8 cellular contexts compared by ENCODE assay signal in genomic region chr16:67226804-67227566, GRCh38. TPM values are rescaled to one million over a fixed set of nuclear protein-coding genes. Genes with fewer than 3 reads are reported as not detected.
DNase-seq lines count a peak whose midpoint lies in the region; ATAC-seq and TF ChIP-seq lines count a peak whose summit lies in the region.

TMEM208 (plus strand) TSS chr16:67227130; CDS start chr16:67227219, 89 bp downstream.

- no peaks in the 10 kb centered on the region for H3K27me3 ChIP-seq in CD8-positive, alpha-beta T cell (ENCODE audit: insufficient read depth, low read length)
- H3K27me3 ChIP-seq in lung (ENCODE audit: control insufficient read depth, insufficient read depth) = no peaks in the 10 kb centered on the region

- peak; percentile 98 for ATAC-seq in CD8-positive, alpha-beta T cell
- ATAC-seq in GM19463 (IDR thresholded peaks at IDR 0.05; ENCODE audit: unreplicated experiment) = peak; percentile 98
- peak; percentile 95 for ATAC-seq in lung (ENCODE audit: insufficient read depth, low FRiP score)

- H3K27ac ChIP-seq in CD8-positive, alpha-beta T cell (ENCODE audit: low read depth, low read length) = peak within 1 kb of the TSS; percentile 83
- H3K27ac ChIP-seq in lung (ENCODE audit: low read depth in 1 of 2, low read length in 1 of 2) = peak within 1 kb of the TSS; percentile 84 to 85

- DNase-seq in CD8-positive, alpha-beta T cell = peak; percentile 95 to 99 (median 98)
- DNase-seq in HS-27A (ENCODE audit: low read depth) (peak; percentile 97), NK-92 (lab: John Stamatoyannopoulos, UW; ENCODE audit: unreplicated experiment) (peak; percentile 89), lung (ENCODE audit: low spot score) (peak; percentile 97)
- DNase-seq in activated CD8-positive, alpha-beta memory T cell treated with anti-CD3 and anti-CD28 coated beads for 1 hour (ENCODE audit: extremely low read depth in 1 of 2, low read depth in 1 of 2) = peak; percentile 94 to 96
- DNase-seq in effector CD8-positive, alpha-beta T cell (lab: John Stamatoyannopoulos, UW) = peak; percentile 98
- DNase-seq in stimulated activated CD4-positive, alpha-beta T cell treated with anti-CD3 and anti-CD28 coated beads, TNF-alpha, amount 100 ng/mL, for 4 hours (ENCODE audit: low read depth in 3 of 3) = peak; percentile 93 to 97 (median 96)

- H3K27me3 Mint-ChIP-seq in CD8-positive, alpha-beta T cell (ENCODE audit: low read depth) = no peaks in the 10 kb centered on the region

- H3K27ac Mint-ChIP-seq in CD8-positive, alpha-beta T cell = peak within 1 kb of the TSS; percentile 98

- peaks cover 44% of the 10 kb centered on the region for H3K36me3 Mint-ChIP-seq in CD8-positive, alpha-beta T cell

- H3K4me3 Mint-ChIP-seq in CD8-positive, alpha-beta T cell = peak within 1 kb of the TSS; percentile 100

- intact Hi-C loops in CD8-positive, alpha-beta T cell (cut with DNase I, micrococcal nuclease) = loop anchor here (1.0 to 10.0 kb wide), 13 partner anchors 20 to 618 kb away; partner anchors contain the start of genes CIAO2B (in 2 of the 2), E2F4 (in 2 of the 2), FBXL8 (in 2 of the 2) and FHOD1 (in 2 of the 2)

- peaks cover 22% of the 10 kb centered on the region for H3K36me3 ChIP-seq in CD8-positive, alpha-beta T cell (ENCODE audit: insufficient read depth, low read length)
- peaks cover 8 to 38% of the 10 kb centered on the region in 2 donors for H3K36me3 ChIP-seq in lung (ENCODE audit: control insufficient read depth in 2 of 2, insufficient read depth in 2 of 2, low read length in 2 of 2)

- peaks cover 47% of the 10 kb centered on the region for H3K4me1 Mint-ChIP-seq in CD8-positive, alpha-beta T cell (ENCODE audit: low read depth)

- no peaks in the 10 kb centered on the region for H3K9me3 Mint-ChIP-seq in CD8-positive, alpha-beta T cell

- CTCF ChIA-PET in CD8-positive, alpha-beta T cell (lab: Charles Lee) = interaction anchor here (1.4 to 1.9 kb wide), 6 partner anchors 12 to 72 kb away, joined by 3 to 7 read pairs (median 4); no protein-coding TSS in a partner anchor

- H3K4me3 ChIP-seq in CD8-positive, alpha-beta T cell (ENCODE audit: low read depth, low read length) = peak within 1 kb of the TSS; percentile 95
- H3K4me3 ChIP-seq in lung = peak within 1 kb of the TSS; percentile 94

- POLR2A ChIA-PET in CD8-positive, alpha-beta T cell (lab: Charles Lee) = interaction anchor here (0.8 to 4.8 kb wide), 9 partner anchors 10 to 335 kb away, joined by 3 to 35 read pairs (median 4); partner anchors contain the start of genes CTCF, FBXL8, FHOD1 and SLC9A5

- TF ChIP-seq CTCF in CD8-positive, alpha-beta T cell (IDR thresholded peaks at IDR 0.05) = no peak
- TF ChIP-seq CTCF in lung (IDR thresholded peaks at IDR 0.05; ENCODE audit: control extremely low read depth, extremely low read depth) = peak; percentile 6

- 1% methylated on average over 46 of the region's 46 CpGs for WGBS in lung, 2 donors

- H3K4me1 ChIP-seq in CD8-positive, alpha-beta T cell (ENCODE audit: insufficient read depth, low read length) = peaks cover 26% of the 10 kb centered on the region
- H3K4me1 ChIP-seq in lung (ENCODE audit: control insufficient read depth in 2 of 2, insufficient read depth in 2 of 2, low read length in 2 of 2) = peaks cover 5 to 16% of the 10 kb centered on the region in 2 donors

- no peaks in the 10 kb centered on the region for H3K9me3 ChIP-seq in CD8-positive, alpha-beta T cell (ENCODE audit: low read length)
- no peaks in the 10 kb centered on the region for H3K9me3 ChIP-seq in lung (ENCODE audit: control insufficient read depth in 2 of 2, insufficient read depth in 1 of 2, low read length in 1 of 2)

RNA-seq across cellular contexts. Expression of gene TMEM208, which starts in this region (rescaled TPM):
- 10 to 100 TPM; 37.1 to 44.7 TPM for total RNA-seq in CD8-positive, alpha-beta T cell
- total RNA-seq in lung = 10 to 100 TPM; 22.1 to 59.0 TPM
- 100 to 1,000 TPM; 128 to 196 TPM for polyA plus RNA-seq in lung

Comparison
In these comparisons a context has a peak if more than half of its experiments do, and no peak if none do; other contexts are left out.
1. Peak in every context shown above with its lines: DNase-seq, ATAC-seq, H3K4me3 ChIP-seq and H3K27ac ChIP-seq.